ENCODE assay signal across 8 cellular contexts in the genomic region with DNA sequence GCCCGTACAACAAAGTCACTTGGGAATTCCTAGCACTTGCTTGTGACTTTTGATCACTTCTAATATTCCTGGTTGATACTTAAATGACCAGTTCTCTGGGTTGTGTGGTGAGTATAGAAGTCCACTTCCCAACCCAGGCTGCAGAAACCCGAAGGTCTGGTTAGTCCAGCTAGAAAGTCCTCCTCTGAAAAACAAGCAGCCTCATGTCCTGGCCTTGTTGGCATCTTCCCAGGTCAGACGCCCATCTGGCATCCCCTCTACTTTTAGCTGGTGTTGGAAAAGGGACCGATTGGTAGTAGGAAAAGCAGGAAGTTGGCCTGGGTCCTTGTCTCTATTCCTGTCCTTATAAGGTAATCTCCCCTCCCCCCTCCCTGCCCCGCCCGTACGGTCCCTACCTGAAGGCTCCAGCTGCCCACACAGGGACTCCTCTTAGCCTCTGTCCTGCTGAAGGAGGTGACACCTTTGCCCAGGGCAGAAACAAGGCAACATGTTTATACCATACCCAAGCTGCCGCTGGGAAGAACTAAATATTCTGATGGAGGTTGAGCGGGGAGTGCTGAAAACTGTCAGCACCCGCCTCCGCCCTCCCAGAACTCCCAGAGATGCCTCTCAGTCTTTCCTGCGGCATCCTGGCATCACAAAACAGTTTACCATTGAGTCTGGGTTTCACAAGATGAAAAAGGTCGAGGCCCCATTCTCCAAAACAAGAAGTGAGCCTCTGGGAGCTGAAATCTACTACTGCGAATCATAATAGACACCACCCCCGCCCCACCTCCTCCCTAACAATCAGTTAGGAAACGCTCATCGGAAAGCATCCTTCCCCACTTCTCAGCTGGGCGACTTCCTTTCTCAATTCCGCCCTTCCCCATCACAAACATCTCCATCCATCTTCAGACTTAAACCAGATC. TPM values are rescaled to one million over a fixed set of nuclear protein-coding genes. Genes with fewer than 3 reads are reported as not detected.
DNase-seq lines count a peak whose midpoint lies in the region; ATAC-seq and TF ChIP-seq lines count a peak whose summit lies in the region.

No MANE protein-coding gene starts in this region.

- H3K27me3 ChIP-seq in OCI-LY1 (ENCODE audit: insufficient read depth, low read length) = no peaks in the 10 kb centered on the region
- no peaks in the 10 kb centered on the region for H3K27me3 ChIP-seq in prostate gland (replicated peaks; ENCODE audit: insufficient read depth)

- TF ChIP-seq CTCF in OCI-LY1 (IDR thresholded peaks at IDR 0.05; ENCODE audit: low read length) (no peak), astrocyte of the cerebellum (IDR thresholded peaks at IDR 0.05; ENCODE audit: low read depth, low read length, missing control alignments) (no peak), prostate gland (IDR thresholded peaks at IDR 0.05) (peak in 1 of 4 experiments; percentile 10)

- H3K36me3 ChIP-seq in OCI-LY1 (ENCODE audit: insufficient read depth, low read length) (peaks cover 36% of the 10 kb centered on the region), prostate gland (peaks cover 14 to 17% of the 10 kb centered on the region in 2 donors)

- no peaks in the 10 kb centered on the region for H3K9me2 ChIP-seq in OCI-LY1 (ENCODE audit: low read depth, low read length)

- DNase-seq in AG08396 (ENCODE audit: low spot score) (peak; percentile 62), astrocyte of the cerebellum (ENCODE audit: low read depth) (peak; percentile 33), hippocampal formation (lab: John Stamatoyannopoulos, UW) (peak; percentile 51 to 54), prostate gland (ENCODE audit: low spot score) (peak; percentile 97)

- peak overlapping the region; percentile 85 for H3K9ac ChIP-seq in OCI-LY1 (ENCODE audit: low read length)

- intact Hi-C loops in prostate gland (cut with DNase I) = loop anchor here (2.0 to 10.0 kb wide), 3 partner anchors 38 to 560 kb away; partner anchors contain the start of genes DNAL4, GTPBP1 and RPL3

- H2AFZ ChIP-seq in OCI-LY1 (ENCODE audit: low read length) = no peak overlapping the region

- H3K4me1 ChIP-seq in OCI-LY1 (ENCODE audit: insufficient read depth, low read length, severe bottlenecking) = peaks cover 51% of the 10 kb centered on the region
- H3K4me1 ChIP-seq in prostate gland (replicated peaks) = peaks cover 28% of the 10 kb centered on the region

- no peaks in the 10 kb centered on the region for H3K9me3 ChIP-seq in OCI-LY1 (ENCODE audit: low read length)
- no peaks in the 10 kb centered on the region for H3K9me3 ChIP-seq in prostate gland

- H4K20me1 ChIP-seq in OCI-LY1 (ENCODE audit: insufficient read depth, low read length) = no peaks in the 10 kb centered on the region

- ATAC-seq in GM18868 (IDR thresholded peaks at IDR 0.05; ENCODE audit: unreplicated experiment) = no peak
- no peak for ATAC-seq in GM21381 (IDR thresholded peaks at IDR 0.05; ENCODE audit: unreplicated experiment)

- WGBS in prostate gland = 4% methylated on average over 19 of the region's 19 CpGs

- H3F3A ChIP-seq in OCI-LY1 (ENCODE audit: insufficient read depth, low read length) = no peaks in the 10 kb centered on the region

- H3K27ac ChIP-seq in OCI-LY1 (ENCODE audit: low read depth, low read length, poor library complexity, severe bottlenecking) (peak overlapping the region; percentile 70), prostate gland (peak overlapping the region; percentile 97 to 99)

- in situ Hi-C loops in astrocyte of the cerebellum (cut with HindIII; ENCODE audit: low sequenced_read_pairs) = no loop called here

- TF ChIP-seq POLR2A in GM19099 (IDR thresholded peaks at IDR 0.05; ENCODE audit: extremely low read depth, insufficient read length, low read depth) (peak; percentile 9), prostate gland (IDR thresholded peaks at IDR 0.05) (no peak)

- H3K4me3 ChIP-seq in OCI-LY1 (ENCODE audit: low read depth, low read length, poor library complexity, severe bottlenecking) (peak overlapping the region; percentile 89), astrocyte of the cerebellum (ENCODE audit: low read depth, low read length) (peak overlapping the region; percentile 63), prostate gland (peak overlapping the region; percentile 73 to 82)

- peak overlapping the region; percentile 92 for H3K4me2 ChIP-seq in OCI-LY1 (ENCODE audit: low read length)

- no peaks in the 10 kb centered on the region for H3K79me2 ChIP-seq in OCI-LY1 (ENCODE audit: insufficient read depth, low read length)

RNA-seq across cellular contexts. Expression of gene SUN2, which starts 1.3 kb away (rescaled TPM):
- 100 to 1,000 TPM; 401 to 445 TPM for total RNA-seq in prostate gland

RNA-seq across cellular contexts. Expression of gene DNAL4, which starts 39.4 kb away (rescaled TPM):
- 10 to 100 TPM; 36.9 to 41.8 TPM for total RNA-seq in prostate gland

RNA-seq across cellular contexts. Expression of gene GTPBP1, which starts 48.8 kb away (rescaled TPM):
- total RNA-seq in prostate gland = 10 to 100 TPM; 61.9 to 74.5 TPM

RNA-seq across cellular contexts. Expression of gene JOSD1, which starts 53.8 kb away (rescaled TPM):
- 10 to 100 TPM; 56.7 to 69.2 TPM for total RNA-seq in prostate gland

Comparison
In these comparisons a context has a peak if more than half of its experiments do, and no peak if none do; other contexts are left out.
1. DNase-seq: peak in every context shown above with its lines; median percentile 97 in prostate gland; 62 in AG08396; 52 in hippocampal formation; 33 in astrocyte of the cerebellum.